21 cellular contexts compared by ENCODE assay signal in genomic region chr5:76388236-76388635, GRCh38. TPM values are rescaled to one million over a fixed set of nuclear protein-coding genes. Genes with fewer than 3 reads are reported as not detected.
DNase-seq lines count a peak whose midpoint lies in the region; ATAC-seq, FAIRE-seq and TF ChIP-seq lines count a peak whose summit lies in the region.
"Had no signal": no experiment of that assay in that cellular context is flagged by ENCODE, and none has a peak within 500 bp of the region (broad histone marks: within the 10 kb centered on the region; RNA-seq: fewer than 3 reads in every experiment).

No MANE protein-coding gene starts in this region.

- H3K36me3 Mint-ChIP-seq in immature natural killer cell: no peaks in the 10 kb centered on the region
- H3K36me3 Mint-ChIP-seq: CD4-positive, CD25-positive, alpha-beta regulatory T cell had no signal

- H3K27me3 ChIP-seq in pancreas: no peaks in the 10 kb centered on the region
- H3K27me3 ChIP-seq: BE2C, Peyer's patch had no signal

- no peak for TF ChIP-seq POLR2A in erythroblast (IDR thresholded peaks at IDR 0.05; ENCODE audit: low read length)

- 16% methylated on average over 1 of the region's 1 CpG for WGBS in pancreas, 2 donors

- TF ChIP-seq CTCF in C4-2B (conservative IDR thresholded peaks at IDR 0.05) (no peak), pancreas (IDR thresholded peaks at IDR 0.05) (no peak)

- H3K27me3 Mint-ChIP-seq in immature natural killer cell (ENCODE audit: low read depth in 3 of 3): no peaks in the 10 kb centered on the region
- H3K27me3 Mint-ChIP-seq: CD4-positive, CD25-positive, alpha-beta regulatory T cell had no signal

- FAIRE-seq in colon (lab: Jason Lieb, UNC) (peak; percentile 60), pancreas (lab: Jason Lieb, UNC) (peak; percentile 53)
- FAIRE-seq: GM12878 had no signal

- intact Hi-C loops in pancreas (cut with DNase I): no loop called here

- H3K9me3 Mint-ChIP-seq in immature natural killer cell: peaks cover 0 to 5% (median 0%) of the 10 kb centered on the region in 6 donors

- no peak overlapping the region for H3K4me3 Mint-ChIP-seq in immature natural killer cell

- H3K36me3 ChIP-seq in pancreas: no peaks in the 10 kb centered on the region
- H3K36me3 ChIP-seq: BE2C, Peyer's patch, SJCRH30 had no signal

- ATAC-seq in pancreas (peak in 2 of 4 donors; percentile 4 to 15), HG03039 (IDR thresholded peaks at IDR 0.05; ENCODE audit: unreplicated experiment) (no peak), GM18909 (IDR thresholded peaks at IDR 0.05; ENCODE audit: poor library complexity, unreplicated experiment) (no peak)
- ATAC-seq: GM12878 had no signal

- H3K4me3 ChIP-seq in pancreas: no peak overlapping the region
- H3K4me3 ChIP-seq: GM12878, Peyer's patch, SJCRH30 had no signal

- H3K9me3 ChIP-seq in pancreas: no peaks in the 10 kb centered on the region
- H3K9me3 ChIP-seq: BE2C, Peyer's patch, SJCRH30 had no signal

- peaks cover 62 to 74% of the 10 kb centered on the region in 2 donors for H3K4me1 Mint-ChIP-seq in immature natural killer cell

- DNase-seq in HT-29 (ENCODE audit: low spot score) (peak; percentile 65), pancreas (no peak), erythroblast (lab: John Stamatoyannopoulos, UW) (no peak), immature natural killer cell (no peak)
- DNase-seq: BE2C; CD4-positive, CD25-positive, alpha-beta regulatory T cell; DMS79 treated with DMSO at 0.1 percent for 48 hours; H7; KBM-7; NCI-H1092 treated with DMSO at 0.1 percent for 48 hours; NCI-H1436 treated with DMSO at 0.1 percent for 48 hours; NCI-H1930; NCI-H774; NK-92 treated with Interleukin-12 subunit alpha and Interleukin-12 subunit beta, amount 100 ng/mL, for 24 hours; Peyer's patch; SJCRH30 had no signal

- H3K27ac Mint-ChIP-seq in immature natural killer cell: peak overlapping the region in 1 of 6 donors; percentile 2

- H3K4me1 ChIP-seq in pancreas: peaks cover 43 to 67% (median 67%) of the 10 kb centered on the region in 3 donors
- H3K4me1 ChIP-seq: BE2C, Peyer's patch, SJCRH30 had no signal

- H3K27ac ChIP-seq in C4-2B (peak overlapping the region; percentile 92), pancreas (peak overlapping the region in 3 of 4 donors; percentile 43 to 84 (median 83))
- H3K27ac ChIP-seq: Peyer's patch, SJCRH30 had no signal

RNA-seq across cellular contexts. Expression of gene IQGAP2, which starts 14.8 kb away (rescaled TPM):
- 18.6 and 19.4 TPM in 2 replicates for total RNA-seq in HT-29 (2014; rRNA removed; shearing (Covaris generic))
- 10 to 100 TPM; 32.1 to 54.0 (median 37.3) TPM for total RNA-seq in pancreas
- polyA plus RNA-seq in pancreas: 10 to 100 TPM; 14.4 to 36.8 TPM
- 10 to 100 TPM; 38.8 to 92.5 (median 43.6) TPM for polyA plus RNA-seq in immature natural killer cell
